14 cellular contexts compared by ENCODE assay signal in genomic region chr3:172869356-172869755, GRCh38.
DNase-seq lines count a peak whose midpoint lies in the region; ATAC-seq lines count a peak whose summit lies in the region.
"Had no signal": no experiment of that assay in that cellular context is flagged by ENCODE, and none has a peak within 500 bp of the region (broad histone marks: within the 10 kb centered on the region; RNA-seq: fewer than 3 reads in every experiment).

No MANE protein-coding gene starts in this region.

- no peak overlapping the region for H3K4me3 ChIP-seq in adipocyte (ENCODE audit: low read length)
- H3K4me3 ChIP-seq: cardiac muscle cell, thoracic aorta had no signal

- DNase-seq in ELR (ENCODE audit: low read depth), result peak; percentile 18
- peak; percentile 71 for DNase-seq in NCI-H146 (lab: John Stamatoyannopoulos, UW)
- peak; percentile 61 for DNase-seq in adipocyte (ENCODE audit: low read depth)
- DNase-seq in lung microvascular endothelial cell (ENCODE audit: low read depth in 2 of 2), result peak; percentile 7 to 41
- DNase-seq in NCI-H82 (lab: John Stamatoyannopoulos, UW), result no peak
- no peak for DNase-seq in NCI-H2227 treated with DMSO at 0.1 percent for 48 hours (lab: John Stamatoyannopoulos, UW)
- DNase-seq: activated CD4-positive, alpha-beta memory T cell treated with anti-CD3 and anti-CD28 coated beads, Interleukin-2, amount 10 ng/mL, durations not matched to agents 7 days and 5 days; activated gamma-delta T cell treated with Interleukin-2 at 50 U/mL for 16 hours; immature natural killer cell; natural killer cell had no signal

- no peak for ATAC-seq in HG02588 (IDR thresholded peaks at IDR 0.05; ENCODE audit: unreplicated experiment)
- no peak for ATAC-seq in HG03045 (IDR thresholded peaks at IDR 0.05; ENCODE audit: unreplicated experiment)
- ATAC-seq: natural killer cell had no signal

- H3K9me3 ChIP-seq in adipocyte (ENCODE audit: control insufficient read depth, low read length), result no peaks in the 10 kb centered on the region
- H3K9me3 ChIP-seq: thoracic aorta had no signal

- peaks cover 26% of the 10 kb centered on the region for H3K27me3 ChIP-seq in adipocyte (replicated peaks; ENCODE audit: control insufficient read depth, insufficient read depth, low read length)

- H3K4me1 ChIP-seq in adipocyte (ENCODE audit: control insufficient read depth, insufficient read depth, low read length), result peaks cover 9% of the 10 kb centered on the region

- no peaks in the 10 kb centered on the region for H3K36me3 ChIP-seq in adipocyte (ENCODE audit: control insufficient read depth, insufficient read depth, low read length, severe bottlenecking)
- H3K36me3 ChIP-seq: cardiac muscle cell, thoracic aorta had no signal

- H3K9ac ChIP-seq in adipocyte (ENCODE audit: low read length), result no peak overlapping the region

Comparison
In these comparisons a context has a peak if more than half of its experiments do, and no peak if none do; other contexts are left out.
1. DNase-seq: peak in ELR (single experiment), NCI-H146 (single experiment), adipocyte (single experiment) and lung microvascular endothelial cell (2 of 2); none in NCI-H82 (single experiment) and NCI-H2227 treated with DMSO at 0.1 percent for 48 hours (single experiment).